19 cellular contexts compared by ENCODE assay signal in genomic region chrX:13115457-13115856, GRCh38.
"Had no signal": no experiment of that assay in that cellular context is flagged by ENCODE, and none has a peak within 500 bp of the region (broad histone marks: within the 10 kb centered on the region; RNA-seq: fewer than 3 reads in every experiment).

No MANE protein-coding gene starts in this region.

- FAIRE-seq: colon, endometrium had no signal

- H3K27me3 ChIP-seq: gastroesophageal sphincter, thyroid gland, uterus had no signal

- H3K4me3 ChIP-seq: gastroesophageal sphincter, thyroid gland, uterus had no signal

- H3K4me1 Mint-ChIP-seq: stimulated activated effector memory CD8-positive, alpha-beta T cell treated with anti-CD3 and anti-CD28 coated beads, Interleukin-12 subunit alpha, Interleukin-12 subunit beta, amount 100 ng/mL, for 72 hours had no signal

- H3K4me1 ChIP-seq: uterus had no signal

- H3K36me3 Mint-ChIP-seq: activated naive CD8-positive, alpha-beta T cell; stimulated activated effector memory CD8-positive, alpha-beta T cell treated with anti-CD3 and anti-CD28 coated beads, Interleukin-12 subunit alpha, Interleukin-12 subunit beta, amount 100 ng/mL, for 72 hours had no signal

- H3K27ac Mint-ChIP-seq: activated CD4-positive, alpha-beta T cell treated with anti-CD3 and anti-CD28 coated beads for 36 hours; activated naive CD8-positive, alpha-beta T cell; progenitor cell of endocrine pancreas; stimulated activated effector memory CD8-positive, alpha-beta T cell treated with anti-CD3 and anti-CD28 coated beads, Interleukin-12 subunit alpha, Interleukin-12 subunit beta, amount 100 ng/mL, for 72 hours; T-helper 2 cell treated with Interferon-gamma antibody and Interleukin-4, amounts not matched to agents 5 μg/mL and 100 μg/mL, for 36 hours; WTC11 had no signal

- ATAC-seq: activated CD4-positive, alpha-beta T cell treated with anti-CD3 and anti-CD28 coated beads for 36 hours; gastroesophageal sphincter; sciatic nerve; stimulated activated effector memory CD8-positive, alpha-beta T cell treated with anti-CD3 and anti-CD28 coated beads, Interleukin-12 subunit alpha, Interleukin-12 subunit beta, amount 100 ng/mL, for 72 hours; WTC11 had no signal

- H3K9ac ChIP-seq: SK-N-SH had no signal

- H3K4me2 ChIP-seq: SK-N-SH had no signal

- DNase-seq: activated CD4-positive, alpha-beta T cell treated with anti-CD3 and anti-CD28 coated beads for 36 hours; activated CD4-positive, alpha-beta T cell treated with anti-CD3 and anti-CD28 coated beads, Interleukin-2, amount 50 U/mL, for 48 hours; central memory CD4-positive, alpha-beta T cell; erythroblast; mammary epithelial cell; SK-N-SH; stimulated activated CD4-positive, alpha-beta T cell treated with anti-CD3 and anti-CD28 coated beads, Interleukin-4, amount 100 ng/mL, for 24 hours; thyroid gland; uterus had no signal

- H3K27me3 Mint-ChIP-seq: activated CD4-positive, alpha-beta T cell treated with anti-CD3 and anti-CD28 coated beads for 36 hours; activated naive CD8-positive, alpha-beta T cell; progenitor cell of endocrine pancreas had no signal

- H3K9me3 ChIP-seq: gastroesophageal sphincter, SK-N-SH, thyroid gland, uterus had no signal

- H3K27ac ChIP-seq: thyroid gland had no signal

- H3K36me3 ChIP-seq: gastroesophageal sphincter, thyroid gland, uterus had no signal

- H3K4me3 Mint-ChIP-seq: activated CD4-positive, alpha-beta T cell treated with anti-CD3 and anti-CD28 coated beads for 36 hours; activated naive CD8-positive, alpha-beta T cell; neural crest cell; stimulated activated effector memory CD8-positive, alpha-beta T cell treated with anti-CD3 and anti-CD28 coated beads, Interleukin-12 subunit alpha, Interleukin-12 subunit beta, amount 100 ng/mL, for 72 hours; T-helper 2 cell treated with Interferon-gamma antibody and Interleukin-4, amounts not matched to agents 5 μg/mL and 100 μg/mL, for 36 hours; WTC11 had no signal
